In the genomic region with DNA sequence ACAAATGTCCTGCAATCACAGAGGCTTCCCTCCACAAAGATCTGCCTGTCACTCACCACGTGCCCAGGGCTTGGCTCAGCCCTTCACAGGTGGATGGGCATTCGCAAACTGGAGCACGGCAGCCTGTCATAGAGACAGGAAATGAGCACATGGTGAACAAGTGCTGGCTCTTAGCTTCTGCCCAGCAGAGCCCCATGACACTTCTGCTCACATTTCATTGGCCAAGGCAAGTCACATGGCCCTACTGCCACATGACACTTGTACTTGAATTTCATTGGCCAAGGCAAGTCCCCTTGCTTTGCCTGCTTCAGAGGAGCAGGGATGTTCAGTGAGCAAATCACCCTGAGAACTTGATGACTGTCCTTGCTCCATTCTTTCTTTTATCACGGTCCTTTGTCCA, we compare ENCODE assay signal across 1 cellular context.
A peak's percentile ranks its signal among the peaks of the same experiment; 100 is the strongest.
TF ChIP-seq lines count a peak whose summit lies in the region.

No MANE protein-coding gene starts in this region.

TF ChIP-seq in K562, 482 proteins besides CTCF, POLR2A, EP300 and RAD21 (continued from another document and continues in another):
- TF ChIP-seq, protein P1, sequence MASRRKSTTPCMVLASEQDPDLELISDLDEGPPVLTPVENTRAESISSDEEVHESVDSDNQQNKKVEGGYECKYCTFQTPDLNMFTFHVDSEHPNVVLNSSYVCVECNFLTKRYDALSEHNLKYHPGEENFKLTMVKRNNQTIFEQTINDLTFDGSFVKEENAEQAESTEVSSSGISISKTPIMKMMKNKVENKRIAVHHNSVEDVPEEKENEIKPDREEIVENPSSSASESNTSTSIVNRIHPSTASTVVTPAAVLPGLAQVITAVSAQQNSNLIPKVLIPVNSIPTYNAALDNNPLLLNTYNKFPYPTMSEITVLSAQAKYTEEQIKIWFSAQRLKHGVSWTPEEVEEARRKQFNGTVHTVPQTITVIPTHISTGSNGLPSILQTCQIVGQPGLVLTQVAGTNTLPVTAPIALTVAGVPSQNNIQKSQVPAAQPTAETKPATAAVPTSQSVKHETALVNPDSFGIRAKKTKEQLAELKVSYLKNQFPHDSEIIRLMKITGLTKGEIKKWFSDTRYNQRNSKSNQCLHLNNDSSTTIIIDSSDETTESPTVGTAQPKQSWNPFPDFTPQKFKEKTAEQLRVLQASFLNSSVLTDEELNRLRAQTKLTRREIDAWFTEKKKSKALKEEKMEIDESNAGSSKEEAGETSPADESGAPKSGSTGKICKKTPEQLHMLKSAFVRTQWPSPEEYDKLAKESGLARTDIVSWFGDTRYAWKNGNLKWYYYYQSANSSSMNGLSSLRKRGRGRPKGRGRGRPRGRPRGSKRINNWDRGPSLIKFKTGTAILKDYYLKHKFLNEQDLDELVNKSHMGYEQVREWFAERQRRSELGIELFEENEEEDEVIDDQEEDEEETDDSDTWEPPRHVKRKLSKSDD (conservative IDR thresholded peaks at IDR 0.05; ENCODE audit: low read length) = no peak
- TF ChIP-seq TEAD4 (IDR thresholded peaks at IDR 0.05; ENCODE audit: low read length) (no peak), TEAD4 (CRISPR knock-in tag; IDR thresholded peaks at IDR 0.05; ENCODE audit: borderline replicate concordance) (no peak), GABPB2 (CRISPR knock-in tag; conservative IDR thresholded peaks at IDR 0.05) (no peak), DACH1 (IDR thresholded peaks at IDR 0.05; ENCODE audit: partially characterized antibody) (no peak), ZNF12 (CRISPR knock-in tag; IDR thresholded peaks at IDR 0.05) (no peak), ARID2 (IDR thresholded peaks at IDR 0.05) (no peak), ILK (tag; IDR thresholded peaks at IDR 0.05; ENCODE audit: borderline replicate concordance, low read depth) (no peak), JUN (IDR thresholded peaks at IDR 0.05; ENCODE audit: borderline replicate concordance, low read depth, low read length) (no peak), JUN (CRISPR knock-in tag; IDR thresholded peaks at IDR 0.05; ENCODE audit: borderline replicate concordance) (no peak), ZNF184 (CRISPR knock-in tag; IDR thresholded peaks at IDR 0.05) (no peak), YY1 (IDR thresholded peaks at IDR 0.05; ENCODE audit: borderline replicate concordance in 1 of 3, control insufficient read depth in 1 of 3, extremely low read depth in 1 of 3, insufficient read depth in 3 of 3, insufficient read length in 1 of 3, insufficient replicate concordance in 2 of 3, low read depth in 1 of 3, low read length in 2 of 3) (no peak), POLR2H (tag; IDR thresholded peaks at IDR 0.05; ENCODE audit: low read depth) (no peak), ATF7 (IDR thresholded peaks at IDR 0.05) (no peak), SP2 (IDR thresholded peaks at IDR 0.05; ENCODE audit: extremely low read depth, low read depth, low read length, poor library complexity, severe bottlenecking) (no peak), XRCC5 (IDR thresholded peaks at IDR 0.05; ENCODE audit: low read depth, low read length) (no peak), NCOA1 (IDR thresholded peaks at IDR 0.05; ENCODE audit: low read depth) (no peak), CBFA2T2 (conservative IDR thresholded peaks at IDR 0.05) (peak; percentile 39; the same call in 1 of the 2 replicates), RAD51 (IDR thresholded peaks at IDR 0.05; ENCODE audit: borderline replicate concordance, low read depth) (peak; percentile 87), CBX5 (IDR thresholded peaks at IDR 0.05; ENCODE audit: borderline replicate concordance, low read depth) (no peak), SREBF2 (CRISPR knock-in tag; IDR thresholded peaks at IDR 0.05) (no peak), SETDB1 (IDR thresholded peaks at IDR 0.05; ENCODE audit: low read length) (no peak), NR3C1 (CRISPR knock-in tag; IDR thresholded peaks at IDR 0.05) (no peak), NR2C1 (IDR thresholded peaks at IDR 0.05) (no peak), NR2C1 (tag; IDR thresholded peaks at IDR 0.05) (no peak), RBBP5 (IDR thresholded peaks at IDR 0.05; ENCODE audit: borderline replicate concordance, insufficient read depth, low read length, poor library complexity, severe bottlenecking) (no peak), MTF1 (CRISPR knock-in tag; IDR thresholded peaks at IDR 0.05; ENCODE audit: borderline replicate concordance) (no peak), ZNF561 (CRISPR knock-in tag; conservative IDR thresholded peaks at IDR 0.05) (no peak), HMGN3 (IDR thresholded peaks at IDR 0.05; ENCODE audit: borderline replicate concordance, extremely low read depth, insufficient read length, low read depth, low read length) (no peak), STAT5A (IDR thresholded peaks at IDR 0.05; ENCODE audit: borderline replicate concordance, low read length) (no peak), RBM15 (IDR thresholded peaks at IDR 0.05; ENCODE audit: insufficient read depth, low read length) (no peak), ZBTB8A (IDR thresholded peaks at IDR 0.05; ENCODE audit: partially characterized antibody) (no peak)
- TF ChIP-seq, protein P2, sequence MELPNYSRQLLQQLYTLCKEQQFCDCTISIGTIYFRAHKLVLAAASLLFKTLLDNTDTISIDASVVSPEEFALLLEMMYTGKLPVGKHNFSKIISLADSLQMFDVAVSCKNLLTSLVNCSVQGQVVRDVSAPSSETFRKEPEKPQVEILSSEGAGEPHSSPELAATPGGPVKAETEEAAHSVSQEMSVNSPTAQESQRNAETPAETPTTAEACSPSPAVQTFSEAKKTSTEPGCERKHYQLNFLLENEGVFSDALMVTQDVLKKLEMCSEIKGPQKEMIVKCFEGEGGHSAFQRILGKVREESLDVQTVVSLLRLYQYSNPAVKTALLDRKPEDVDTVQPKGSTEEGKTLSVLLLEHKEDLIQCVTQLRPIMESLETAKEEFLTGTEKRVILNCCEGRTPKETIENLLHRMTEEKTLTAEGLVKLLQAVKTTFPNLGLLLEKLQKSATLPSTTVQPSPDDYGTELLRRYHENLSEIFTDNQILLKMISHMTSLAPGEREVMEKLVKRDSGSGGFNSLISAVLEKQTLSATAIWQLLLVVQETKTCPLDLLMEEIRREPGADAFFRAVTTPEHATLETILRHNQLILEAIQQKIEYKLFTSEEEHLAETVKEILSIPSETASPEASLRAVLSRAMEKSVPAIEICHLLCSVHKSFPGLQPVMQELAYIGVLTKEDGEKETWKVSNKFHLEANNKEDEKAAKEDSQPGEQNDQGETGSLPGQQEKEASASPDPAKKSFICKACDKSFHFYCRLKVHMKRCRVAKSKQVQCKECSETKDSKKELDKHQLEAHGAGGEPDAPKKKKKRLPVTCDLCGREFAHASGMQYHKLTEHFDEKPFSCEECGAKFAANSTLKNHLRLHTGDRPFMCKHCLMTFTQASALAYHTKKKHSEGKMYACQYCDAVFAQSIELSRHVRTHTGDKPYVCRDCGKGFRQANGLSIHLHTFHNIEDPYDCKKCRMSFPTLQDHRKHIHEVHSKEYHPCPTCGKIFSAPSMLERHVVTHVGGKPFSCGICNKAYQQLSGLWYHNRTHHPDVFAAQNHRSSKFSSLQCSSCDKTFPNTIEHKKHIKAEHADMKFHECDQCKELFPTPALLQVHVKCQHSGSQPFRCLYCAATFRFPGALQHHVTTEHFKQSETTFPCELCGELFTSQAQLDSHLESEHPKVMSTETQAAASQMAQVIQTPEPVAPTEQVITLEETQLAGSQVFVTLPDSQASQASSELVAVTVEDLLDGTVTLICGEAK (IDR thresholded peaks at IDR 0.05) = no peak
- TF ChIP-seq, protein P2 (CRISPR knock-in tag; IDR thresholded peaks at IDR 0.05) = no peak
- TF ChIP-seq, protein P3, sequence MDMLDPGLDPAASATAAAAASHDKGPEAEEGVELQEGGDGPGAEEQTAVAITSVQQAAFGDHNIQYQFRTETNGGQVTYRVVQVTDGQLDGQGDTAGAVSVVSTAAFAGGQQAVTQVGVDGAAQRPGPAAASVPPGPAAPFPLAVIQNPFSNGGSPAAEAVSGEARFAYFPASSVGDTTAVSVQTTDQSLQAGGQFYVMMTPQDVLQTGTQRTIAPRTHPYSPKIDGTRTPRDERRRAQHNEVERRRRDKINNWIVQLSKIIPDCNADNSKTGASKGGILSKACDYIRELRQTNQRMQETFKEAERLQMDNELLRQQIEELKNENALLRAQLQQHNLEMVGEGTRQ (CRISPR knock-in tag; IDR thresholded peaks at IDR 0.05) = peak; percentile 88
- TF ChIP-seq, protein P4, sequence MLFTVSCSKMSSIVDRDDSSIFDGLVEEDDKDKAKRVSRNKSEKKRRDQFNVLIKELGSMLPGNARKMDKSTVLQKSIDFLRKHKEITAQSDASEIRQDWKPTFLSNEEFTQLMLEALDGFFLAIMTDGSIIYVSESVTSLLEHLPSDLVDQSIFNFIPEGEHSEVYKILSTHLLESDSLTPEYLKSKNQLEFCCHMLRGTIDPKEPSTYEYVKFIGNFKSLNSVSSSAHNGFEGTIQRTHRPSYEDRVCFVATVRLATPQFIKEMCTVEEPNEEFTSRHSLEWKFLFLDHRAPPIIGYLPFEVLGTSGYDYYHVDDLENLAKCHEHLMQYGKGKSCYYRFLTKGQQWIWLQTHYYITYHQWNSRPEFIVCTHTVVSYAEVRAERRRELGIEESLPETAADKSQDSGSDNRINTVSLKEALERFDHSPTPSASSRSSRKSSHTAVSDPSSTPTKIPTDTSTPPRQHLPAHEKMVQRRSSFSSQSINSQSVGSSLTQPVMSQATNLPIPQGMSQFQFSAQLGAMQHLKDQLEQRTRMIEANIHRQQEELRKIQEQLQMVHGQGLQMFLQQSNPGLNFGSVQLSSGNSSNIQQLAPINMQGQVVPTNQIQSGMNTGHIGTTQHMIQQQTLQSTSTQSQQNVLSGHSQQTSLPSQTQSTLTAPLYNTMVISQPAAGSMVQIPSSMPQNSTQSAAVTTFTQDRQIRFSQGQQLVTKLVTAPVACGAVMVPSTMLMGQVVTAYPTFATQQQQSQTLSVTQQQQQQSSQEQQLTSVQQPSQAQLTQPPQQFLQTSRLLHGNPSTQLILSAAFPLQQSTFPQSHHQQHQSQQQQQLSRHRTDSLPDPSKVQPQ (CRISPR knock-in tag; IDR thresholded peaks at IDR 0.05; ENCODE audit: borderline replicate concordance) = no peak
- TF ChIP-seq, protein P5, sequence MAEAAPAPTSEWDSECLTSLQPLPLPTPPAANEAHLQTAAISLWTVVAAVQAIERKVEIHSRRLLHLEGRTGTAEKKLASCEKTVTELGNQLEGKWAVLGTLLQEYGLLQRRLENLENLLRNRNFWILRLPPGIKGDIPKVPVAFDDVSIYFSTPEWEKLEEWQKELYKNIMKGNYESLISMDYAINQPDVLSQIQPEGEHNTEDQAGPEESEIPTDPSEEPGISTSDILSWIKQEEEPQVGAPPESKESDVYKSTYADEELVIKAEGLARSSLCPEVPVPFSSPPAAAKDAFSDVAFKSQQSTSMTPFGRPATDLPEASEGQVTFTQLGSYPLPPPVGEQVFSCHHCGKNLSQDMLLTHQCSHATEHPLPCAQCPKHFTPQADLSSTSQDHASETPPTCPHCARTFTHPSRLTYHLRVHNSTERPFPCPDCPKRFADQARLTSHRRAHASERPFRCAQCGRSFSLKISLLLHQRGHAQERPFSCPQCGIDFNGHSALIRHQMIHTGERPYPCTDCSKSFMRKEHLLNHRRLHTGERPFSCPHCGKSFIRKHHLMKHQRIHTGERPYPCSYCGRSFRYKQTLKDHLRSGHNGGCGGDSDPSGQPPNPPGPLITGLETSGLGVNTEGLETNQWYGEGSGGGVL (CRISPR knock-in tag; IDR thresholded peaks at IDR 0.05) = no peak
- TF ChIP-seq, protein P6, sequence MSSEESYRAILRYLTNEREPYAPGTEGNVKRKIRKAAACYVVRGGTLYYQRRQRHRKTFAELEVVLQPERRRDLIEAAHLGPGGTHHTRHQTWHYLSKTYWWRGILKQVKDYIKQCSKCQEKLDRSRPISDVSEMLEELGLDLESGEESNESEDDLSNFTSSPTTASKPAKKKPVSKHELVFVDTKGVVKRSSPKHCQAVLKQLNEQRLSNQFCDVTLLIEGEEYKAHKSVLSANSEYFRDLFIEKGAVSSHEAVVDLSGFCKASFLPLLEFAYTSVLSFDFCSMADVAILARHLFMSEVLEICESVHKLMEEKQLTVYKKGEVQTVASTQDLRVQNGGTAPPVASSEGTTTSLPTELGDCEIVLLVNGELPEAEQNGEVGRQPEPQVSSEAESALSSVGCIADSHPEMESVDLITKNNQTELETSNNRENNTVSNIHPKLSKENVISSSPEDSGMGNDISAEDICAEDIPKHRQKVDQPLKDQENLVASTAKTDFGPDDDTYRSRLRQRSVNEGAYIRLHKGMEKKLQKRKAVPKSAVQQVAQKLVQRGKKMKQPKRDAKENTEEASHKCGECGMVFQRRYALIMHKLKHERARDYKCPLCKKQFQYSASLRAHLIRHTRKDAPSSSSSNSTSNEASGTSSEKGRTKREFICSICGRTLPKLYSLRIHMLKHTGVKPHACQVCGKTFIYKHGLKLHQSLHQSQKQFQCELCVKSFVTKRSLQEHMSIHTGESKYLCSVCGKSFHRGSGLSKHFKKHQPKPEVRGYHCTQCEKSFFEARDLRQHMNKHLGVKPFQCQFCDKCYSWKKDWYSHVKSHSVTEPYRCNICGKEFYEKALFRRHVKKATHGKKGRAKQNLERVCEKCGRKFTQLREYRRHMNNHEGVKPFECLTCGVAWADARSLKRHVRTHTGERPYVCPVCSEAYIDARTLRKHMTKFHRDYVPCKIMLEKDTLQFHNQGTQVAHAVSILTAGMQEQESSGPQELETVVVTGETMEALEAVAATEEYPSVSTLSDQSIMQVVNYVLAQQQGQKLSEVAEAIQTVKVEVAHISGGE (CRISPR knock-in tag; IDR thresholded peaks at IDR 0.05) = no peak
